37 cellular contexts compared by ENCODE assay signal in the genomic region with DNA sequence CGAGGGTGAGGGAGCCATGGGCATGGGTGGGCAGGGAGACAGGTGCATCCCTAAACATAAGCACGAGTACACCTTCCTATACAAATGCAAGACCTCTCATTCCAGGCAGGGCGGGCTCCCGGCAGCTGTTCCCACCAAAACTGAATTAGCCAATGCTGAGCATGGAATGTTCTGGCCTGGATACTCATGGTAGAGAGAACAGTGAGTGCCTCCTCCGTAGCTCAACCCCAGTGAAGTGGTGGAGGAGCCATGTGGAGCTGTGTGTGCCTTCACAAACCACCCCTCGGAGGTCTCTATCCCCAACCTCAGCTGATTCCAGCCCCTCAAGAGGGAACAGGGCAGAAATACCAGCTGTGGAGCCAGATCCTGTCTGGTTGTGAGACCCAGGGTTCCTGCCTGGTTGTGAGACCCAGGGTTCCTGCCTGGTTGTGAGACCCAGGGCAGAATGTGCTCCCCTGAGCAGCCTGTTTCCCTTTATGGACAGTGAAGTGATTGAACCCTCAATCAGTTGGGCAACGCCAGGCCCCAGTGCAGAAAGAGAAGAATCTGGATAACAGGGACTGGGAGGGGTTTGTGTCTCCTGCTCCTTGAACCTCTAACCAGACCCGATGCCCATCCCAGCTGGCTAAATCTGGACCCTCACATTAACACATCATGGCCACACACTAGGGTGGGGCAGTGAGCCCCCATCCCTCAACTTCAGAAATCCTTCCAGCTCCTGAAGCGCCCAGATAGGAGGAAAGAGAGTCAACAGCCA. TPM values are rescaled to one million over a fixed set of nuclear protein-coding genes. Genes with fewer than 3 reads are reported as not detected.
DNase-seq lines count a peak whose midpoint lies in the region; ATAC-seq, FAIRE-seq and TF ChIP-seq lines count a peak whose summit lies in the region.
"Had no signal": no experiment of that assay in that cellular context is flagged by ENCODE, and none has a peak within 500 bp of the region (broad histone marks: within the 10 kb centered on the region; RNA-seq: fewer than 3 reads in every experiment).

No MANE protein-coding gene starts in this region.

- FAIRE-seq in astrocyte (lab: Jason Lieb, UNC) (no peak), HTR-8/SVneo (lab: Jason Lieb, UNC) (no peak), urothelium cell line (lab: Jason Lieb, UNC) (no peak)
- FAIRE-seq: GM12892 had no signal

- TF ChIP-seq CTCF in astrocyte (IDR thresholded peaks at IDR 0.05; ENCODE audit: insufficient read depth, low read depth, low read length), result no peak
- no peak for TF ChIP-seq CTCF in heart left ventricle (IDR thresholded peaks at IDR 0.05)
- TF ChIP-seq CTCF in neural crest cell (conservative IDR thresholded peaks at IDR 0.05), result no peak
- no peak for TF ChIP-seq CTCF in thyroid gland (IDR thresholded peaks at IDR 0.05)

- H3K9ac ChIP-seq in astrocyte (ENCODE audit: low read length), result no peak overlapping the region

- H3K4me1 ChIP-seq in astrocyte (ENCODE audit: insufficient read depth, low read length) (peaks cover 12% of the 10 kb centered on the region), heart left ventricle (peaks cover 0 to 57% (median 21%) of the 10 kb centered on the region in 12 donors), thyroid gland (peaks cover 58 to 83% of the 10 kb centered on the region in 2 donors)

- H3K27me3 Mint-ChIP-seq in astrocyte (ENCODE audit: low read depth, unreplicated experiment), result peaks cover 69% of the 10 kb centered on the region
- peaks cover 51% of the 10 kb centered on the region for H3K27me3 Mint-ChIP-seq in neural crest cell (ENCODE audit: low read depth)

- intact Hi-C loops in heart left ventricle (cut with DNase I), result no loop called here
- intact Hi-C loops in thyroid gland (cut with DNase I), result no loop called here

- TF ChIP-seq POLR2A in heart left ventricle (IDR thresholded peaks at IDR 0.05) (peak in 1 of 2 donors; percentile 14), thyroid gland (IDR thresholded peaks at IDR 0.05) (no peak)

- H3K9me3 Mint-ChIP-seq in astrocyte (ENCODE audit: unreplicated experiment), result peaks cover 2% of the 10 kb centered on the region
- no peaks in the 10 kb centered on the region for H3K9me3 Mint-ChIP-seq in neural crest cell
- H3K9me3 Mint-ChIP-seq: activated CD4-positive, alpha-beta memory T cell treated with anti-CD3 and anti-CD28 coated beads for 36 hours; activated T-helper 1 cell treated with anti-CD3 and anti-CD28 coated beads, Interleukin-12 subunit alpha, Interleukin-12 subunit beta, Interleukin-2, Interleukin-4 antibody, amounts not matched to agents 30 ng/mL and 10 ng/mL and 1 ng/mL, durations not matched to agents 14 hours and 24 hours and 36 hours; naive B cell had no signal

- H3K27ac Mint-ChIP-seq in astrocyte (ENCODE audit: unreplicated experiment) (no peak overlapping the region), neural crest cell (ENCODE audit: unreplicated experiment) (no peak overlapping the region)
- H3K27ac Mint-ChIP-seq: activated CD4-positive, alpha-beta memory T cell treated with anti-CD3 and anti-CD28 coated beads for 36 hours; activated T-helper 1 cell treated with anti-CD3 and anti-CD28 coated beads, Interleukin-12 subunit alpha, Interleukin-12 subunit beta, Interleukin-2, Interleukin-4 antibody, amounts not matched to agents 30 ng/mL and 10 ng/mL and 1 ng/mL, durations not matched to agents 14 hours and 24 hours and 36 hours had no signal

- no peak overlapping the region for H3K4me2 ChIP-seq in astrocyte (ENCODE audit: low read length)
- H3K4me2 ChIP-seq: smooth muscle cell had no signal

- WGBS in heart left ventricle, 4 donors, result 48 to 59% (median 51%) methylated on average over 9 of the region's 9 CpGs
- 73 to 76% methylated on average over 8 to 9 of the region's 9 CpGs for WGBS in thyroid gland, 2 donors

- ATAC-seq in heart left ventricle, result peak; percentile 4 to 53 (median 20)
- ATAC-seq: body of pancreas; HCT116; PC-3; stimulated activated naive CD8-positive, alpha-beta T cell treated with anti-CD3 and anti-CD28 coated beads, Interleukin-15, Interleukin-2, amounts not matched to agents 100 U/mL and 50 U/mL, for 24 hours had no signal

- H3K27me3 ChIP-seq in astrocyte (ENCODE audit: insufficient read depth, low read length) (peaks cover 34% of the 10 kb centered on the region), heart left ventricle (peaks cover 0 to 37% (median 0%) of the 10 kb centered on the region in 9 donors), thyroid gland (no peaks in the 10 kb centered on the region)

- no peaks in the 10 kb centered on the region for H3K36me3 ChIP-seq in astrocyte (ENCODE audit: insufficient read depth, low read length)
- peaks cover 0 to 23% (median 0%) of the 10 kb centered on the region in 9 donors for H3K36me3 ChIP-seq in heart left ventricle
- no peaks in the 10 kb centered on the region for H3K36me3 ChIP-seq in thyroid gland

- peaks cover 15% of the 10 kb centered on the region for H4K20me1 ChIP-seq in astrocyte (ENCODE audit: insufficient read depth, low read length)

- no peak overlapping the region for H3K4me3 ChIP-seq in astrocyte (ENCODE audit: insufficient read depth, low read depth, low read length)
- H3K4me3 ChIP-seq in heart left ventricle, result peak overlapping the region in 4 of 12 donors; percentile 3 to 74 (median 44)
- H3K4me3 ChIP-seq in thyroid gland (replicated peaks in 1 of 3), result no peak overlapping the region
- H3K4me3 ChIP-seq: body of pancreas, smooth muscle cell, thoracic aorta had no signal

- H3K9me3 ChIP-seq in astrocyte (ENCODE audit: insufficient read depth, low read depth, low read length), result no peaks in the 10 kb centered on the region
- H3K9me3 ChIP-seq in heart left ventricle, result no peaks in the 10 kb centered on the region
- H3K9me3 ChIP-seq in thyroid gland, result no peaks in the 10 kb centered on the region
- H3K9me3 ChIP-seq: body of pancreas, thoracic aorta had no signal

- H3K4me3 Mint-ChIP-seq in astrocyte (ENCODE audit: unreplicated experiment), result peak overlapping the region; percentile 66
- peak overlapping the region; percentile 18 for H3K4me3 Mint-ChIP-seq in neural crest cell
- H3K4me3 Mint-ChIP-seq: activated CD4-positive, alpha-beta memory T cell treated with anti-CD3 and anti-CD28 coated beads for 36 hours; activated T-helper 1 cell treated with anti-CD3 and anti-CD28 coated beads, Interleukin-12 subunit alpha, Interleukin-12 subunit beta, Interleukin-2, Interleukin-4 antibody, amounts not matched to agents 30 ng/mL and 10 ng/mL and 1 ng/mL, durations not matched to agents 14 hours and 24 hours and 36 hours; naive B cell had no signal

- H3K4me1 Mint-ChIP-seq in astrocyte (ENCODE audit: low read depth, unreplicated experiment) (peaks cover 3% of the 10 kb centered on the region), neural crest cell (peaks cover 7% of the 10 kb centered on the region)

- no peak overlapping the region for H2AFZ ChIP-seq in astrocyte (ENCODE audit: low read depth, low read length)

- H3K27ac ChIP-seq in astrocyte (ENCODE audit: low read depth, low read length) (no peak overlapping the region), heart left ventricle (peak overlapping the region; percentile 80 to 99 (median 92)), thyroid gland (peak overlapping the region; percentile 67 to 91 (median 88))
- H3K27ac ChIP-seq: body of pancreas, thoracic aorta had no signal

- DNase-seq in astrocyte (ENCODE audit: low read depth) (no peak), heart left ventricle (no peak), neural crest cell (ENCODE audit: low read depth, low spot score) (no peak), thyroid gland (peak; percentile 31 to 41), H4 (ENCODE audit: low spot score) (no peak), HTR-8/SVneo (ENCODE audit: insufficient read length, low spot score) (no peak), urothelium cell line (ENCODE audit: low spot score) (no peak)
- DNase-seq: activated CD4-positive, alpha-beta memory T cell treated with anti-CD3 and anti-CD28 coated beads for 36 hours; activated CD4-positive, CD25-positive, alpha-beta regulatory T cell treated with anti-CD3 and anti-CD28 coated beads, Interleukin-2, amount 50 U/mL, for 72 hours; activated CD8-positive, alpha-beta memory T cell treated with anti-CD3 and anti-CD28 coated beads, Interleukin-2, amount 50 U/mL, for 4 hours; activated naive CD4-positive, alpha-beta T cell treated with Interleukin-2 at 50 U/mL for 16 hours; body of pancreas; C1 segment of cervical spinal cord; COR-L47; IMR-90; midbrain; MV-4-11; naive B cell; NCI-H1436; NCI-H2081; NCI-H526 treated with DMSO at 0.1 percent for 48 hours; occipital lobe; PC-3; stimulated activated CD4-positive, alpha-beta T cell treated with anti-CD3 and anti-CD28 coated beads, Interleukin-1b, Interleukin-23, amount 100 ng/mL, for 48 hours; stimulated activated naive CD8-positive, alpha-beta T cell treated with anti-CD3 and anti-CD28 coated beads, Interleukin-15, Interleukin-2, amounts not matched to agents 100 U/mL and 50 U/mL, for 24 hours had no signal

- no peaks in the 10 kb centered on the region for H3K79me2 ChIP-seq in astrocyte (ENCODE audit: insufficient read depth, low read length)

- H3K36me3 Mint-ChIP-seq in astrocyte (ENCODE audit: low read depth, unreplicated experiment) (peaks cover 7% of the 10 kb centered on the region), neural crest cell (ENCODE audit: low read depth) (no peaks in the 10 kb centered on the region)
- H3K36me3 Mint-ChIP-seq: naive B cell had no signal

RNA-seq across cellular contexts. Expression of a gene that starts 2.4 kb away (rescaled TPM):
- total RNA-seq in astrocyte, result not detected in 2 replicates
- under 1 TPM in 4 of 9 donors, not detected in 5; 0.13 to 0.44 (median 0.17) TPM for total RNA-seq in heart left ventricle
- 1 to 10 TPM in 1 of 2 donors, under 1 TPM in 1; 0.08 to 1.6 TPM for polyA plus RNA-seq in heart left ventricle
- not detected in 2 replicates for total RNA-seq in neural crest cell
- total RNA-seq in thyroid gland, result 100 to 1,000 TPM in 3 of 4 donors, 10 to 100 TPM in 1; 43.1 to 166 (median 134) TPM
- not detected in 2 replicates for total RNA-seq in H4 (2014; rRNA removed; shearing (Covaris generic))
- total RNA-seq: activated CD4-positive, alpha-beta memory T cell treated with anti-CD3 and anti-CD28 coated beads for 36 hours; activated T-helper 1 cell treated with anti-CD3 and anti-CD28 coated beads, Interleukin-12 subunit alpha, Interleukin-12 subunit beta, Interleukin-2, Interleukin-4 antibody, amounts not matched to agents 30 ng/mL and 10 ng/mL and 1 ng/mL, durations not matched to agents 14 hours and 24 hours and 36 hours; body of pancreas; chondrocyte; G401; glomerular endothelial cell; IMR-90; LHCN-M2; occipital lobe; PC-3; smooth muscle cell; T-helper 2 cell treated with Interferon-gamma antibody and Interleukin-4, amounts not matched to agents 100 ng/mL and 5 ng/mL, for 36 hours; thoracic aorta had no signal
- polyA plus RNA-seq: adipose tissue, IMR-90, liver, smooth muscle cell had no signal

RNA-seq across cellular contexts. Expression of a gene that starts 4.2 kb away (rescaled TPM):
- total RNA-seq in astrocyte (10.2 and 12.1 TPM in 2 replicates), heart left ventricle (100 to 1,000 TPM in 7 of 9 donors, 10 to 100 TPM in 2; 57.5 to 298 (median 143) TPM), neural crest cell (0.20 and 0.54 TPM in 2 replicates), thyroid gland (10 to 100 TPM in 3 of 4 donors, 1 to 10 TPM in 1; 6.1 to 15.6 (median 10.9) TPM)
- 100 to 1,000 TPM; 152 to 277 TPM for polyA plus RNA-seq in heart left ventricle
- total RNA-seq in H4 (2014; rRNA removed; shearing (Covaris generic)), result 0.12 TPM in 1 of 2 replicates, not detected in the other
- total RNA-seq: G401 had no signal

RNA-seq across cellular contexts. Expression of a gene that starts 13.1 kb away (rescaled TPM):
- total RNA-seq in astrocyte (69.5 and 75.6 TPM in 2 replicates), heart left ventricle (100 to 1,000 TPM; 103 to 188 (median 110) TPM), neural crest cell (73.8 and 77.5 TPM in 2 replicates), thyroid gland (100 to 1,000 TPM in 1 of 4 donors, 10 to 100 TPM in 3; 29.4 to 113 (median 48.3) TPM)
- 100 to 1,000 TPM; 265 to 669 TPM for polyA plus RNA-seq in heart left ventricle
- total RNA-seq in H4 (2014; rRNA removed; shearing (Covaris generic)), result 207 and 213 TPM in 2 replicates

RNA-seq across cellular contexts. Expression of a gene that starts 14.2 kb away (rescaled TPM):
- total RNA-seq in astrocyte, result 22.9 and 28.8 TPM in 2 replicates
- total RNA-seq in heart left ventricle, result 100 to 1,000 TPM in 4 of 9 donors, 10 to 100 TPM in 5; 56.0 to 157 (median 78.8) TPM
- 100 to 1,000 TPM in 1 of 2 donors, 10 to 100 TPM in 1; 40.9 to 125 TPM for polyA plus RNA-seq in heart left ventricle
- 50.1 and 52.5 TPM in 2 replicates for total RNA-seq in neural crest cell
- total RNA-seq in thyroid gland, result 10 to 100 TPM; 49.7 to 69.4 (median 53.6) TPM
- total RNA-seq in H4 (2014; rRNA removed; shearing (Covaris generic)), result 13.8 and 15.6 TPM in 2 replicates

RNA-seq across cellular contexts. Expression of a gene that starts 40.0 kb away (rescaled TPM):
- 0.77 and 1.5 TPM in 2 replicates for total RNA-seq in astrocyte
- 1 to 10 TPM in 3 of 9 donors, under 1 TPM in 6; 0.51 to 1.7 (median 0.88) TPM for total RNA-seq in heart left ventricle
- polyA plus RNA-seq in heart left ventricle, result 1 to 10 TPM in 1 of 2 donors, under 1 TPM in 1; 0.08 to 1.1 TPM
- total RNA-seq in neural crest cell, result 2.4 and 3.2 TPM in 2 replicates
- total RNA-seq in thyroid gland, result 1 to 10 TPM in 1 of 4 donors, under 1 TPM in 2, not detected in 1; 0.13 to 1.3 (median 0.22) TPM
- total RNA-seq in H4 (2014; rRNA removed; shearing (Covaris generic)), result 0.68 and 1.2 TPM in 2 replicates
- total RNA-seq: IMR-90, smooth muscle cell had no signal

Comparison
In these comparisons a context has a peak if more than half of its experiments do, and no peak if none do; other contexts are left out.
1. DNase-seq: peak in thyroid gland (2 of 2); none in astrocyte (single experiment), heart left ventricle (0 of 5), neural crest cell (single experiment), H4 (single experiment), HTR-8/SVneo (single experiment) and urothelium cell line (single experiment).
2. RNA of a gene that starts 2.4 kb away (total RNA-seq): 43.1 to 166 TPM in thyroid gland; 0.13 to 0.44 TPM in heart left ventricle, not detected in astrocyte, not detected in neural crest cell and not detected in H4; every median in the first group is over 10 times any median in the second.